In genomic region chr7:143882020-143882610, GRCh38 we compare ENCODE assay signal across 9 cellular contexts. TPM values are rescaled to one million over a fixed set of nuclear protein-coding genes. Genes with fewer than 3 reads are reported as not detected.
DNase-seq lines count a peak whose midpoint lies in the region; ATAC-seq and TF ChIP-seq lines count a peak whose summit lies in the region.
"Had no signal": no experiment of that assay in that cellular context is flagged by ENCODE, and none has a peak within 500 bp of the region (broad histone marks: within the 10 kb centered on the region; RNA-seq: fewer than 3 reads in every experiment).

No MANE protein-coding gene starts in this region.

- intact Hi-C loops in colonic mucosa (cut with DNase I) = no loop called here
- intact Hi-C loops in left colon (cut with DNase I, micrococcal nuclease) = no loop called here

- peak; percentile 40 for ATAC-seq in left colon
- no peak for ATAC-seq in GM18861 (IDR thresholded peaks at IDR 0.05; ENCODE audit: unreplicated experiment)
- no peak for ATAC-seq in HG03460 (IDR thresholded peaks at IDR 0.05; ENCODE audit: unreplicated experiment)
- no peak for ATAC-seq in HG03135 (IDR thresholded peaks at IDR 0.05; ENCODE audit: unreplicated experiment)

- H3K4me3 ChIP-seq in AG04449 (ENCODE audit: low read depth, low read length) = peak overlapping the region; percentile 80
- peak overlapping the region; percentile 55 for H3K4me3 ChIP-seq in MG63
- peak overlapping the region; percentile 38 for H3K4me3 ChIP-seq in colonic mucosa

- CTCF ChIA-PET in AG04449 (lab: Yijun Ruan, JAX) = interaction anchor here (1.2 to 3.4 kb wide), 4 partner anchors 10 to 130 kb away, joined by 3 to 12 read pairs (median 10); partner anchors contain the start of gene TCAF1

- H3K9ac ChIP-seq in colonic mucosa (ENCODE audit: low read depth in 2 of 2, low read length in 2 of 2) = peak overlapping the region; percentile 36 to 62

- no peaks in the 10 kb centered on the region for H3K9me3 ChIP-seq in MG63
- H3K9me3 ChIP-seq in colonic mucosa = no peaks in the 10 kb centered on the region

- H3K27ac ChIP-seq in colonic mucosa = peak overlapping the region; percentile 57

- H3K4me1 ChIP-seq in colonic mucosa = no peaks in the 10 kb centered on the region

- TF ChIP-seq CTCF in AG04449 (IDR thresholded peaks at IDR 0.05; ENCODE audit: insufficient read depth, low read length, missing control alignments) (no peak), colonic mucosa (IDR thresholded peaks at IDR 0.05) (no peak)

- H3K36me3 ChIP-seq in MG63 = peaks cover 7% of the 10 kb centered on the region
- no peaks in the 10 kb centered on the region for H3K36me3 ChIP-seq in colonic mucosa

- DNase-seq in AG04449 (ENCODE audit: low read depth, low spot score) (no peak), MG63 (peak; percentile 32), colonic mucosa (peak; percentile 44), left colon (peak; percentile 34 to 62), smooth muscle cell of the brain vasculature (ENCODE audit: low read depth, low spot score) (peak; percentile 35)

- POLR2A ChIA-PET in AG04449 (lab: Yijun Ruan, JAX) = interaction anchor here (2.2 kb wide), 1 partner anchor 19 kb away, joined by 19 read pairs; the partner anchor contains the start of gene TCAF1

- no peaks in the 10 kb centered on the region for H3K27me3 ChIP-seq in MG63
- H3K27me3 ChIP-seq in colonic mucosa = no peaks in the 10 kb centered on the region

RNA-seq across cellular contexts. Expression of gene TCAF1, which starts 19.9 kb away (rescaled TPM):
- total RNA-seq in MG63 (2014; rRNA removed; shearing (Covaris generic); ENCODE audit: low replicate concordance) = 42.0 and 64.5 TPM in 2 replicates
- total RNA-seq in colonic mucosa (10 to 100 TPM; 39.5 to 44.9 TPM), left colon (10 to 100 TPM; 33.4 to 44.4 TPM)

RNA-seq across cellular contexts. Expression of gene OR2F2, which starts 52.9 kb away (rescaled TPM):
- total RNA-seq in MG63 (2014; rRNA removed; shearing (Covaris generic); ENCODE audit: low replicate concordance) = not detected in 2 replicates
- total RNA-seq in colonic mucosa = not detected
- total RNA-seq in left colon = not detected
- total RNA-seq: subcutaneous adipose tissue had no signal
